1 cellular context compared by ENCODE assay signal in genomic region chr5:3853366-3853765, GRCh38.
TF ChIP-seq lines count a peak whose summit lies in the region.

No MANE protein-coding gene starts in this region.

TF ChIP-seq in GM23338, 12 proteins besides CTCF, POLR2A, EP300 and RAD21 (continued from another document):
- TF ChIP-seq ZNF462 (CRISPR knock-in tag; IDR thresholded peaks at IDR 0.05) (no peak), ZNF114 (CRISPR knock-in tag; IDR thresholded peaks at IDR 0.05) (no peak), REST (IDR thresholded peaks at IDR 0.05; ENCODE audit: unreplicated experiment) (no peak), EZH2 (IDR thresholded peaks at IDR 0.05; ENCODE audit: low read depth, unreplicated experiment) (no peak), JUNB (IDR thresholded peaks at IDR 0.05; ENCODE audit: unreplicated experiment) (no peak), ZNF331 (CRISPR knock-in tag; IDR thresholded peaks at IDR 0.05; ENCODE audit: low read depth) (no peak), NANOG (IDR thresholded peaks at IDR 0.05; ENCODE audit: borderline replicate concordance) (no peak), POLR2AphosphoS5 (IDR thresholded peaks at IDR 0.05; ENCODE audit: low read depth) (no peak)
